1 cellular context compared by ENCODE assay signal in the genomic region with DNA sequence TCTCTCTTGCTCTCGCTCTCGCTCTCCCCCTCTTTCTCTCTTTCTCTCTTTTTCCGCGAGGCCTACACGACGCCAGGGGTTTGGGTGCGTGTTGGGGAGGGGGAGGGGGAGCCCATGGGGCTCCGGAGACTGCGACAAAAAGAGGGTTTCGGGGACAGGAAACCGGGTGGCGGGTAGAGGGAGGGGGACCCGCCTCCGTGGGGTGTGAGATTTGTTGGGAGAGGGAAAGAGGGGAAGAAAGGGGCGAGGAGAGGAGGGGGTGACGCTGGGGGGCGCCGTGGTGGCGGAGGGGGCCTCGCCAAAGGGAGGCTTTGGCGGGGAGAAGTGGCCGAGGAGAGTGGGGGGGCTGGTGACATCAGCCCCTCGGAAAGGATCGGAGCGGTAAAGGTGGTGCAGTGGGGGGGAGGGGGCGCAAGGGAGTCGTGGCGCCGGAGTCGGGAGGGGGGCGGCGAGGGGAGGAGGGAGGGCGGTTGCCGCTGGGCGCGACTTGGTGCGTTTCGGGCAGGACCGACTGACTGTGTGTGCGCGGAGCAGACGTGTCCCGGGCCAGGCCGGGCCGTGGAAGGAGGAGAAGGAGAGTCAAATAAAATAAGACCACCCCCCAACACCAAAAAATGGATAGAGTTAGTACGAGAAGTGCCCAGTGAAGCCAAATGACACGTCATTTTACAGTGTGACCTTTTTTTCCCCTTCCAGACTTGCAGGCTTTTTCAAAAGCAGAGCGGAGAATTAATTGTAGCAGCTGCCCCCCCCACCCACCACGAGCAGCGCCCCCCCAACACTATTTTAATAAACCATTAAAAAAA.
TF ChIP-seq lines count a peak whose summit lies in the region.

No MANE protein-coding gene starts in this region.

TF ChIP-seq in K562, 482 proteins besides CTCF, POLR2A, EP300 and RAD21 (continued from another document and continues in another):
- TF ChIP-seq, protein P1, sequence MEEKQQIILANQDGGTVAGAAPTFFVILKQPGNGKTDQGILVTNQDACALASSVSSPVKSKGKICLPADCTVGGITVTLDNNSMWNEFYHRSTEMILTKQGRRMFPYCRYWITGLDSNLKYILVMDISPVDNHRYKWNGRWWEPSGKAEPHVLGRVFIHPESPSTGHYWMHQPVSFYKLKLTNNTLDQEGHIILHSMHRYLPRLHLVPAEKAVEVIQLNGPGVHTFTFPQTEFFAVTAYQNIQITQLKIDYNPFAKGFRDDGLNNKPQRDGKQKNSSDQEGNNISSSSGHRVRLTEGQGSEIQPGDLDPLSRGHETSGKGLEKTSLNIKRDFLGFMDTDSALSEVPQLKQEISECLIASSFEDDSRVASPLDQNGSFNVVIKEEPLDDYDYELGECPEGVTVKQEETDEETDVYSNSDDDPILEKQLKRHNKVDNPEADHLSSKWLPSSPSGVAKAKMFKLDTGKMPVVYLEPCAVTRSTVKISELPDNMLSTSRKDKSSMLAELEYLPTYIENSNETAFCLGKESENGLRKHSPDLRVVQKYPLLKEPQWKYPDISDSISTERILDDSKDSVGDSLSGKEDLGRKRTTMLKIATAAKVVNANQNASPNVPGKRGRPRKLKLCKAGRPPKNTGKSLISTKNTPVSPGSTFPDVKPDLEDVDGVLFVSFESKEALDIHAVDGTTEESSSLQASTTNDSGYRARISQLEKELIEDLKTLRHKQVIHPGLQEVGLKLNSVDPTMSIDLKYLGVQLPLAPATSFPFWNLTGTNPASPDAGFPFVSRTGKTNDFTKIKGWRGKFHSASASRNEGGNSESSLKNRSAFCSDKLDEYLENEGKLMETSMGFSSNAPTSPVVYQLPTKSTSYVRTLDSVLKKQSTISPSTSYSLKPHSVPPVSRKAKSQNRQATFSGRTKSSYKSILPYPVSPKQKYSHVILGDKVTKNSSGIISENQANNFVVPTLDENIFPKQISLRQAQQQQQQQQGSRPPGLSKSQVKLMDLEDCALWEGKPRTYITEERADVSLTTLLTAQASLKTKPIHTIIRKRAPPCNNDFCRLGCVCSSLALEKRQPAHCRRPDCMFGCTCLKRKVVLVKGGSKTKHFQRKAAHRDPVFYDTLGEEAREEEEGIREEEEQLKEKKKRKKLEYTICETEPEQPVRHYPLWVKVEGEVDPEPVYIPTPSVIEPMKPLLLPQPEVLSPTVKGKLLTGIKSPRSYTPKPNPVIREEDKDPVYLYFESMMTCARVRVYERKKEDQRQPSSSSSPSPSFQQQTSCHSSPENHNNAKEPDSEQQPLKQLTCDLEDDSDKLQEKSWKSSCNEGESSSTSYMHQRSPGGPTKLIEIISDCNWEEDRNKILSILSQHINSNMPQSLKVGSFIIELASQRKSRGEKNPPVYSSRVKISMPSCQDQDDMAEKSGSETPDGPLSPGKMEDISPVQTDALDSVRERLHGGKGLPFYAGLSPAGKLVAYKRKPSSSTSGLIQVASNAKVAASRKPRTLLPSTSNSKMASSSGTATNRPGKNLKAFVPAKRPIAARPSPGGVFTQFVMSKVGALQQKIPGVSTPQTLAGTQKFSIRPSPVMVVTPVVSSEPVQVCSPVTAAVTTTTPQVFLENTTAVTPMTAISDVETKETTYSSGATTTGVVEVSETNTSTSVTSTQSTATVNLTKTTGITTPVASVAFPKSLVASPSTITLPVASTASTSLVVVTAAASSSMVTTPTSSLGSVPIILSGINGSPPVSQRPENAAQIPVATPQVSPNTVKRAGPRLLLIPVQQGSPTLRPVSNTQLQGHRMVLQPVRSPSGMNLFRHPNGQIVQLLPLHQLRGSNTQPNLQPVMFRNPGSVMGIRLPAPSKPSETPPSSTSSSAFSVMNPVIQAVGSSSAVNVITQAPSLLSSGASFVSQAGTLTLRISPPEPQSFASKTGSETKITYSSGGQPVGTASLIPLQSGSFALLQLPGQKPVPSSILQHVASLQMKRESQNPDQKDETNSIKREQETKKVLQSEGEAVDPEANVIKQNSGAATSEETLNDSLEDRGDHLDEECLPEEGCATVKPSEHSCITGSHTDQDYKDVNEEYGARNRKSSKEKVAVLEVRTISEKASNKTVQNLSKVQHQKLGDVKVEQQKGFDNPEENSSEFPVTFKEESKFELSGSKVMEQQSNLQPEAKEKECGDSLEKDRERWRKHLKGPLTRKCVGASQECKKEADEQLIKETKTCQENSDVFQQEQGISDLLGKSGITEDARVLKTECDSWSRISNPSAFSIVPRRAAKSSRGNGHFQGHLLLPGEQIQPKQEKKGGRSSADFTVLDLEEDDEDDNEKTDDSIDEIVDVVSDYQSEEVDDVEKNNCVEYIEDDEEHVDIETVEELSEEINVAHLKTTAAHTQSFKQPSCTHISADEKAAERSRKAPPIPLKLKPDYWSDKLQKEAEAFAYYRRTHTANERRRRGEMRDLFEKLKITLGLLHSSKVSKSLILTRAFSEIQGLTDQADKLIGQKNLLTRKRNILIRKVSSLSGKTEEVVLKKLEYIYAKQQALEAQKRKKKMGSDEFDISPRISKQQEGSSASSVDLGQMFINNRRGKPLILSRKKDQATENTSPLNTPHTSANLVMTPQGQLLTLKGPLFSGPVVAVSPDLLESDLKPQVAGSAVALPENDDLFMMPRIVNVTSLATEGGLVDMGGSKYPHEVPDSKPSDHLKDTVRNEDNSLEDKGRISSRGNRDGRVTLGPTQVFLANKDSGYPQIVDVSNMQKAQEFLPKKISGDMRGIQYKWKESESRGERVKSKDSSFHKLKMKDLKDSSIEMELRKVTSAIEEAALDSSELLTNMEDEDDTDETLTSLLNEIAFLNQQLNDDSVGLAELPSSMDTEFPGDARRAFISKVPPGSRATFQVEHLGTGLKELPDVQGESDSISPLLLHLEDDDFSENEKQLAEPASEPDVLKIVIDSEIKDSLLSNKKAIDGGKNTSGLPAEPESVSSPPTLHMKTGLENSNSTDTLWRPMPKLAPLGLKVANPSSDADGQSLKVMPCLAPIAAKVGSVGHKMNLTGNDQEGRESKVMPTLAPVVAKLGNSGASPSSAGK (IDR thresholded peaks at IDR 0.05): 0 out of 2 replicates have a peak, but pooled peaks have one; percentile 37
- TF ChIP-seq, protein P2, sequence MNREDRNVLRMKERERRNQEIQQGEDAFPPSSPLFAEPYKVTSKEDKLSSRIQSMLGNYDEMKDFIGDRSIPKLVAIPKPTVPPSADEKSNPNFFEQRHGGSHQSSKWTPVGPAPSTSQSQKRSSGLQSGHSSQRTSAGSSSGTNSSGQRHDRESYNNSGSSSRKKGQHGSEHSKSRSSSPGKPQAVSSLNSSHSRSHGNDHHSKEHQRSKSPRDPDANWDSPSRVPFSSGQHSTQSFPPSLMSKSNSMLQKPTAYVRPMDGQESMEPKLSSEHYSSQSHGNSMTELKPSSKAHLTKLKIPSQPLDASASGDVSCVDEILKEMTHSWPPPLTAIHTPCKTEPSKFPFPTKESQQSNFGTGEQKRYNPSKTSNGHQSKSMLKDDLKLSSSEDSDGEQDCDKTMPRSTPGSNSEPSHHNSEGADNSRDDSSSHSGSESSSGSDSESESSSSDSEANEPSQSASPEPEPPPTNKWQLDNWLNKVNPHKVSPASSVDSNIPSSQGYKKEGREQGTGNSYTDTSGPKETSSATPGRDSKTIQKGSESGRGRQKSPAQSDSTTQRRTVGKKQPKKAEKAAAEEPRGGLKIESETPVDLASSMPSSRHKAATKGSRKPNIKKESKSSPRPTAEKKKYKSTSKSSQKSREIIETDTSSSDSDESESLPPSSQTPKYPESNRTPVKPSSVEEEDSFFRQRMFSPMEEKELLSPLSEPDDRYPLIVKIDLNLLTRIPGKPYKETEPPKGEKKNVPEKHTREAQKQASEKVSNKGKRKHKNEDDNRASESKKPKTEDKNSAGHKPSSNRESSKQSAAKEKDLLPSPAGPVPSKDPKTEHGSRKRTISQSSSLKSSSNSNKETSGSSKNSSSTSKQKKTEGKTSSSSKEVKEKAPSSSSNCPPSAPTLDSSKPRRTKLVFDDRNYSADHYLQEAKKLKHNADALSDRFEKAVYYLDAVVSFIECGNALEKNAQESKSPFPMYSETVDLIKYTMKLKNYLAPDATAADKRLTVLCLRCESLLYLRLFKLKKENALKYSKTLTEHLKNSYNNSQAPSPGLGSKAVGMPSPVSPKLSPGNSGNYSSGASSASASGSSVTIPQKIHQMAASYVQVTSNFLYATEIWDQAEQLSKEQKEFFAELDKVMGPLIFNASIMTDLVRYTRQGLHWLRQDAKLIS (CRISPR knock-in tag; IDR thresholded peaks at IDR 0.05): peak; percentile 52; the same call in 1 of the 2 replicates
- TF ChIP-seq SIX5 (IDR thresholded peaks at IDR 0.05; ENCODE audit: borderline replicate concordance in 1 of 2, insufficient read depth in 1 of 2, low read depth in 1 of 2, low read length in 2 of 2): no peak
- TF ChIP-seq, protein P3, sequence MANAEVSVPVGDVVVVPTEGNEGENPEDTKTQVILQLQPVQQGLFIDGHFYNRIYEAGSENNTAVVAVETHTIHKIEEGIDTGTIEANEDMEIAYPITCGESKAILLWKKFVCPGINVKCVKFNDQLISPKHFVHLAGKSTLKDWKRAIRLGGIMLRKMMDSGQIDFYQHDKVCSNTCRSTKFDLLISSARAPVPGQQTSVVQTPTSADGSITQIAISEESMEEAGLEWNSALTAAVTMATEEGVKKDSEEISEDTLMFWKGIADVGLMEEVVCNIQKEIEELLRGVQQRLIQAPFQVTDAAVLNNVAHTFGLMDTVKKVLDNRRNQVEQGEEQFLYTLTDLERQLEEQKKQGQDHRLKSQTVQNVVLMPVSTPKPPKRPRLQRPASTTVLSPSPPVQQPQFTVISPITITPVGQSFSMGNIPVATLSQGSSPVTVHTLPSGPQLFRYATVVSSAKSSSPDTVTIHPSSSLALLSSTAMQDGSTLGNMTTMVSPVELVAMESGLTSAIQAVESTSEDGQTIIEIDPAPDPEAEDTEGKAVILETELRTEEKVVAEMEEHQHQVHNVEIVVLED (CRISPR knock-in tag; IDR thresholded peaks at IDR 0.05): no peak
- TF ChIP-seq POLR2G (IDR thresholded peaks at IDR 0.05; ENCODE audit: low read depth, low read length): peak; percentile 70
- TF ChIP-seq, protein P4, sequence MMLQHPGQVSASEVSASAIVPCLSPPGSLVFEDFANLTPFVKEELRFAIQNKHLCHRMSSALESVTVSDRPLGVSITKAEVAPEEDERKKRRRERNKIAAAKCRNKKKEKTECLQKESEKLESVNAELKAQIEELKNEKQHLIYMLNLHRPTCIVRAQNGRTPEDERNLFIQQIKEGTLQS (IDR thresholded peaks at IDR 0.05): peak; percentile 55
- TF ChIP-seq, protein P4 (CRISPR knock-in tag; conservative IDR thresholded peaks at IDR 0.05): no peak
- no peak for TF ChIP-seq LCOR (CRISPR knock-in tag; IDR thresholded peaks at IDR 0.05)
- TF ChIP-seq ZNF589 (CRISPR knock-in tag; IDR thresholded peaks at IDR 0.05; ENCODE audit: low read depth): 0 out of 2 replicates have a peak, but pooled peaks have one; percentile 24
- TF ChIP-seq CBX8 (IDR thresholded peaks at IDR 0.05; ENCODE audit: borderline replicate concordance, extremely low read depth, low read depth, low read length, poor library complexity, severe bottlenecking): no peak
- TF ChIP-seq ZNF408 (CRISPR knock-in tag; IDR thresholded peaks at IDR 0.05; ENCODE audit: low read depth): no peak
- TF ChIP-seq EP400 (IDR thresholded peaks at IDR 0.05): peak; percentile 58
- peak; percentile 51; the same call in 1 of the 2 replicates for TF ChIP-seq TAF7 (tag; IDR thresholded peaks at IDR 0.05)
- TF ChIP-seq, protein P5, sequence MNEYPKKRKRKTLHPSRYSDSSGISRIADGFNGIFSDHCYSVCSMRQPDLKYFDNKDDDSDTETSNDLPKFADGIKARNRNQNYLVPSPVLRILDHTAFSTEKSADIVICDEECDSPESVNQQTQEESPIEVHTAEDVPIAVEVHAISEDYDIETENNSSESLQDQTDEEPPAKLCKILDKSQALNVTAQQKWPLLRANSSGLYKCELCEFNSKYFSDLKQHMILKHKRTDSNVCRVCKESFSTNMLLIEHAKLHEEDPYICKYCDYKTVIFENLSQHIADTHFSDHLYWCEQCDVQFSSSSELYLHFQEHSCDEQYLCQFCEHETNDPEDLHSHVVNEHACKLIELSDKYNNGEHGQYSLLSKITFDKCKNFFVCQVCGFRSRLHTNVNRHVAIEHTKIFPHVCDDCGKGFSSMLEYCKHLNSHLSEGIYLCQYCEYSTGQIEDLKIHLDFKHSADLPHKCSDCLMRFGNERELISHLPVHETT (CRISPR knock-in tag; conservative IDR thresholded peaks at IDR 0.05 in 1 of 2, IDR thresholded peaks at IDR 0.05 in 1 of 2): no peak
- TF ChIP-seq EWSR1 (IDR thresholded peaks at IDR 0.05; ENCODE audit: borderline replicate concordance, low read depth, partially characterized antibody): no peak
- peak; percentile 74 for TF ChIP-seq ZFX (CRISPR knock-in tag; IDR thresholded peaks at IDR 0.05)
- TF ChIP-seq, protein P6, sequence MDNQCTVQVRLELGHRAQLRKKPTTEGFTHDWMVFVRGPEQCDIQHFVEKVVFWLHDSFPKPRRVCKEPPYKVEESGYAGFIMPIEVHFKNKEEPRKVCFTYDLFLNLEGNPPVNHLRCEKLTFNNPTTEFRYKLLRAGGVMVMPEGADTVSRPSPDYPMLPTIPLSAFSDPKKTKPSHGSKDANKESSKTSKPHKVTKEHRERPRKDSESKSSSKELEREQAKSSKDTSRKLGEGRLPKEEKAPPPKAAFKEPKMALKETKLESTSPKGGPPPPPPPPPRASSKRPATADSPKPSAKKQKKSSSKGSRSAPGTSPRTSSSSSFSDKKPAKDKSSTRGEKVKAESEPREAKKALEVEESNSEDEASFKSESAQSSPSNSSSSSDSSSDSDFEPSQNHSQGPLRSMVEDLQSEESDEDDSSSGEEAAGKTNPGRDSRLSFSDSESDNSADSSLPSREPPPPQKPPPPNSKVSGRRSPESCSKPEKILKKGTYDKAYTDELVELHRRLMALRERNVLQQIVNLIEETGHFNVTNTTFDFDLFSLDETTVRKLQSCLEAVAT (IDR thresholded peaks at IDR 0.05): peak; percentile 47 to 69; a peak in 2 of 4 replicates
- TF ChIP-seq ZNF263 (CRISPR knock-in tag; IDR thresholded peaks at IDR 0.05; ENCODE audit: borderline replicate concordance): peak; percentile 32; the same call in 1 of the 2 replicates
- TF ChIP-seq MAZ (CRISPR knock-in tag; conservative IDR thresholded peaks at IDR 0.05 in 1 of 2, IDR thresholded peaks at IDR 0.05 in 1 of 2): peak; percentile 42 to 71; a peak in 2 of 4 replicates
- TF ChIP-seq GATAD2A (IDR thresholded peaks at IDR 0.05): peak; percentile 60; the same call in 1 of the 2 replicates
- TF ChIP-seq, protein P7, sequence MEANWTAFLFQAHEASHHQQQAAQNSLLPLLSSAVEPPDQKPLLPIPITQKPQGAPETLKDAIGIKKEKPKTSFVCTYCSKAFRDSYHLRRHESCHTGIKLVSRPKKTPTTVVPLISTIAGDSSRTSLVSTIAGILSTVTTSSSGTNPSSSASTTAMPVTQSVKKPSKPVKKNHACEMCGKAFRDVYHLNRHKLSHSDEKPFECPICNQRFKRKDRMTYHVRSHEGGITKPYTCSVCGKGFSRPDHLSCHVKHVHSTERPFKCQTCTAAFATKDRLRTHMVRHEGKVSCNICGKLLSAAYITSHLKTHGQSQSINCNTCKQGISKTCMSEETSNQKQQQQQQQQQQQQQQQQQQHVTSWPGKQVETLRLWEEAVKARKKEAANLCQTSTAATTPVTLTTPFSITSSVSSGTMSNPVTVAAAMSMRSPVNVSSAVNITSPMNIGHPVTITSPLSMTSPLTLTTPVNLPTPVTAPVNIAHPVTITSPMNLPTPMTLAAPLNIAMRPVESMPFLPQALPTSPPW (CRISPR knock-in tag; IDR thresholded peaks at IDR 0.05): peak; percentile 93
- TF ChIP-seq MYC (IDR thresholded peaks at IDR 0.05; ENCODE audit: low read depth, low read length): 0 out of 2 replicates have a peak, but pooled peaks have one; percentile 4
- no peak for TF ChIP-seq MYC (CRISPR knock-in tag; IDR thresholded peaks at IDR 0.05; ENCODE audit: borderline replicate concordance, low read depth)
- peak; percentile 16; the same call in 1 of the 2 replicates for TF ChIP-seq CREB1 (IDR thresholded peaks at IDR 0.05)
- peak; percentile 39; the same call in 1 of the 2 replicates for TF ChIP-seq CREB1 (CRISPR knock-in tag; IDR thresholded peaks at IDR 0.05)
